Comparison of ENCODE assay signal across 8 cellular contexts in the genomic region with DNA sequence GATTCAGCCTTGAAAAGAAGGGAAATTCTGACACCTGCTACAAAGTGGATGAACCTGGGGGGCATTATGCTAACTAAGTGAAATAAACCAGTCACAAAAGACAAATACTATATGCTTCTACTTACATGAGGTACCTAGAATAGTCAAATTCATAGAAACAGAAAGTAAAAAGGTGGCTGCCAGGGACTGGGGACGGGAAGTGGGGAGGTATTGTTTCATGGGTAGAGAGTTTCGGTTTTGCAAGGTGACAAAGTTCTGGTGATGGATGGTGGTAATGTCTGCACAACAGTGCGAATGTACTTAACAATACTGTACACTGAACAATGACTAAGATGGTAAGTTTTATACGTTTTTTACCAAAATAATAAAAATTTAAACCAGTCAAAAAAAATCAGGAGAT. TPM values are rescaled to one million over a fixed set of nuclear protein-coding genes. Genes with fewer than 3 reads are reported as not detected.
DNase-seq lines count a peak whose midpoint lies in the region; ATAC-seq and TF ChIP-seq lines count a peak whose summit lies in the region.

No MANE protein-coding gene starts in this region.

- H3K4me1 ChIP-seq in OCI-LY1 (ENCODE audit: insufficient read depth, low read length, severe bottlenecking), result peaks cover 75% of the 10 kb centered on the region
- peaks cover 14 to 25% of the 10 kb centered on the region in 2 donors for H3K4me1 ChIP-seq in ascending aorta
- peaks cover 13% of the 10 kb centered on the region for H3K4me1 ChIP-seq in smooth muscle cell (ENCODE audit: low read depth)

- H3K27ac ChIP-seq in OCI-LY1 (ENCODE audit: low read depth, low read length, poor library complexity, severe bottlenecking) (peak overlapping the region; percentile 91), ascending aorta (peak overlapping the region; percentile 35 to 39), smooth muscle cell (ENCODE audit: low read depth) (peak overlapping the region; percentile 72)

- H4K20me1 ChIP-seq in OCI-LY1 (ENCODE audit: insufficient read depth, low read length) (no peaks in the 10 kb centered on the region), smooth muscle cell (ENCODE audit: low read depth) (peaks cover 80% of the 10 kb centered on the region)

- TF ChIP-seq CTCF in GM13977 (IDR thresholded peaks at IDR 0.05; ENCODE audit: extremely low read depth, insufficient read depth, missing control alignments) (no peak), OCI-LY1 (IDR thresholded peaks at IDR 0.05; ENCODE audit: low read length) (no peak), ascending aorta (IDR thresholded peaks at IDR 0.05) (no peak), smooth muscle cell (IDR thresholded peaks at IDR 0.05; ENCODE audit: borderline replicate concordance, insufficient read depth, poor library complexity, severe bottlenecking) (no peak)

- H3K9ac ChIP-seq in OCI-LY1 (ENCODE audit: low read length), result peak overlapping the region; percentile 52; the same call in 1 of the 2 replicates
- no peak overlapping the region for H3K9ac ChIP-seq in smooth muscle cell (ENCODE audit: low read depth)

- DNase-seq in GM13977 (ENCODE audit: low spot score) (peak; percentile 61), ascending aorta (ENCODE audit: low spot score in 2 of 2) (no peak), smooth muscle cell (lab: John Stamatoyannopoulos, UW; ENCODE audit: unreplicated experiment) (no peak), iPS-NIHi11 (ENCODE audit: low spot score) (no peak), NCI-H1092 (lab: John Stamatoyannopoulos, UW) (no peak), SW480 (ENCODE audit: low spot score) (no peak)

- H3F3A ChIP-seq in OCI-LY1 (ENCODE audit: insufficient read depth, low read length) (0 out of 2 replicates have a peak, but pooled peaks cover 8% of the 10 kb centered on the region), smooth muscle cell (ENCODE audit: low read depth) (peaks cover 11% of the 10 kb centered on the region)

- no peaks in the 10 kb centered on the region for H3K9me3 ChIP-seq in OCI-LY1 (ENCODE audit: low read length)
- H3K9me3 ChIP-seq in ascending aorta, result no peaks in the 10 kb centered on the region
- no peaks in the 10 kb centered on the region for H3K9me3 ChIP-seq in smooth muscle cell (replicated peaks; ENCODE audit: low read depth)

- intact Hi-C loops in ascending aorta (cut with DNase I), result no loop called here

- no peak overlapping the region for H2AFZ ChIP-seq in OCI-LY1 (ENCODE audit: low read length)
- H2AFZ ChIP-seq in smooth muscle cell (ENCODE audit: low read depth), result no peak overlapping the region

- no peaks in the 10 kb centered on the region for H3K36me3 ChIP-seq in OCI-LY1 (ENCODE audit: insufficient read depth, low read length)
- no peaks in the 10 kb centered on the region for H3K36me3 ChIP-seq in ascending aorta
- H3K36me3 ChIP-seq in smooth muscle cell (ENCODE audit: low read depth), result no peaks in the 10 kb centered on the region

- H3K4me2 ChIP-seq in OCI-LY1 (ENCODE audit: low read length) (peak overlapping the region; percentile 73), smooth muscle cell (peak overlapping the region; percentile 42)

- H3K27me3 ChIP-seq in OCI-LY1 (ENCODE audit: insufficient read depth, low read length) (no peaks in the 10 kb centered on the region), ascending aorta (no peaks in the 10 kb centered on the region), smooth muscle cell (ENCODE audit: low read depth) (no peaks in the 10 kb centered on the region)

- peak overlapping the region; percentile 51 for H3K4me3 ChIP-seq in OCI-LY1 (ENCODE audit: low read depth, low read length, poor library complexity, severe bottlenecking)
- H3K4me3 ChIP-seq in ascending aorta, result peak overlapping the region in 1 of 2 donors; percentile 28
- H3K4me3 ChIP-seq in smooth muscle cell, result no peak overlapping the region

- no peaks in the 10 kb centered on the region for H3K79me2 ChIP-seq in OCI-LY1 (ENCODE audit: insufficient read depth, low read length)
- peaks cover 73% of the 10 kb centered on the region for H3K79me2 ChIP-seq in smooth muscle cell (ENCODE audit: low read depth)

- no peaks in the 10 kb centered on the region for H3K9me2 ChIP-seq in OCI-LY1 (ENCODE audit: low read depth, low read length)

- peak; percentile 48 for ATAC-seq in HG02571 (IDR thresholded peaks at IDR 0.05; ENCODE audit: unreplicated experiment)

- WGBS in smooth muscle cell (ENCODE audit: low lambda C conversion rate), result 93% methylated on average over 4 of the region's 4 CpGs

- in situ Hi-C loops in GM13977 (cut with MboI; ENCODE audit: low pct_unique_long_range_greater_than_20kb, low sequenced_read_pairs, unreplicated experiment), result no loop called here

RNA-seq across cellular contexts. Expression of gene IDH2, which starts 4.8 kb away (rescaled TPM):
- total RNA-seq in ascending aorta (49.7 TPM), smooth muscle cell (67.9 and 82.9 TPM in 2 replicates)
- 265 and 278 TPM in 2 replicates for polyA plus RNA-seq in smooth muscle cell

Comparison
In these comparisons a context has a peak if more than half of its experiments do, and no peak if none do; other contexts are left out.
1. H3K27ac ChIP-seq: peak in every context shown above with its lines; median percentile 91 in OCI-LY1; 72 in smooth muscle cell; 37 in ascending aorta.